Comparison of ENCODE assay signal across 10 cellular contexts in the genomic region with DNA sequence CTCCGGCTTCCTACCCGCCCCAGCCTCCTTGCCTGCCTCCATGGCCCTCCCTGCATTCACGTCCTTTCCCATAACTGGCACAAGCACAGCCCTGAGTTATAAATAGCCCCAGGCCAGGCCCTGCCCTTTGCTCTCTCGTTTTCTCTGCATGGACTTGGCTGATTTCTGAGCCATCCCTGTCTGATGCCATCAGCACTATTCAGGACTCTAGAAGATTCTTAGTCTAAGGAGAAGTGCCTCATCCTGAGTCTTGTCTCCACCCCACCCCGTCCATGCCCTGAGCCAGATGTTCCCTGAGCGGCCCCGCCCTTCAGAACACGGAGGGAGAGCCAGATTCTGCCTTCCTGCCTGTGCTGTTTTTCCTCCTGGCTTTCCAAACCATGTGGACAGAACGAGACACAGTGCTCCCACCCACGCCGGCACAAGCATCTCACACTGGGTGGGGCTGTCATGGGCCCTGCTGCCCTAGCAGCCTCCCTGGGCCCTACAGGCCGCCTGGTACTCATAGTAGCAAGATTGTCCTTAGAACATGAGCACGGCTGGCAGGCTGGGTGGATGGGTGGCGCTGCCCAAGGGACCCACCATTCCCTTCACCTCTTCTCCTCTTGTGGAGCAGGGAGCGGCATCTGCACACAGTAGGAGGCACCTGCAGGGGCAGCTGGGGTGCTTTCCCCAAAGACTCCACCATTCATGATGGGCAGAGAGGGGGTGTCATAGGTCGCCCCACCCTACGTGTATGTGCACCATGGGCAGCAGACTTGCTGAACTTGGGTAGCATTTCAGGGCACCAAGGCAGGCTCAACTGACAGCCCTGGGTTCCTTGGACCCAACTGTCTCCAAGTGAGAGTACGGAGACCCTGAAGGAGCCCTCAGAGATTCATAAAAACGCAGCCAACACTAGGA.
DNase-seq lines count a peak whose midpoint lies in the region; ATAC-seq and TF ChIP-seq lines count a peak whose summit lies in the region.
"Had no signal": no experiment of that assay in that cellular context is flagged by ENCODE, and none has a peak within 500 bp of the region (broad histone marks: within the 10 kb centered on the region; RNA-seq: fewer than 3 reads in every experiment).

No MANE protein-coding gene starts in this region.

- H3K36me3 ChIP-seq in Peyer's patch (peaks cover 0 to 31% (median 0%) of the 10 kb centered on the region in 3 donors), right lobe of liver (peaks cover 0 to 27% (median 8%) of the 10 kb centered on the region in 4 donors), subcutaneous abdominal adipose tissue (ENCODE audit: control insufficient read depth in 5 of 5, insufficient read depth in 5 of 5, low read length in 5 of 5) (peaks cover 0 to 43% (median 34%) of the 10 kb centered on the region in 5 donors)

- 19% methylated on average over 12 of the region's 19 CpGs for WGBS in right lobe of liver (ENCODE audit: insufficient coverage, low coverage, low lambda C conversion rate, missing lambda C conversion rate)

- H3K4me3 ChIP-seq in Peyer's patch (no peak overlapping the region), dorsolateral prefrontal cortex (no peak overlapping the region), right lobe of liver (no peak overlapping the region), subcutaneous abdominal adipose tissue (ENCODE audit: low read depth in 1 of 5, low read length in 5 of 5) (peak overlapping the region in 2 of 5 donors; percentile 1 to 17)

- intact Hi-C loops in dorsolateral prefrontal cortex (cut with DNase I) (no loop called here), right lobe of liver (cut with DNase I) (no loop called here)

- no peaks in the 10 kb centered on the region for H3K27me3 ChIP-seq in Peyer's patch
- no peaks in the 10 kb centered on the region for H3K27me3 ChIP-seq in dorsolateral prefrontal cortex
- no peaks in the 10 kb centered on the region for H3K27me3 ChIP-seq in right lobe of liver
- no peaks in the 10 kb centered on the region for H3K27me3 ChIP-seq in subcutaneous abdominal adipose tissue (ENCODE audit: control insufficient read depth in 5 of 5, insufficient read depth in 4 of 5, low read length in 5 of 5)

- peak overlapping the region; percentile 6 to 63 (median 56) for H3K9ac ChIP-seq in subcutaneous abdominal adipose tissue (ENCODE audit: low read length in 5 of 5)

- H3K4me1 ChIP-seq in Peyer's patch (peaks cover 0 to 20% (median 4%) of the 10 kb centered on the region in 4 donors), right lobe of liver (peaks cover 0 to 32% (median 14%) of the 10 kb centered on the region in 4 donors), subcutaneous abdominal adipose tissue (ENCODE audit: control insufficient read depth in 5 of 5, insufficient read depth in 5 of 5, low read length in 5 of 5) (peaks cover 8 to 36% (median 31%) of the 10 kb centered on the region in 5 donors)

- H3K27ac ChIP-seq in Peyer's patch (peak overlapping the region in 3 of 4 donors; percentile 19 to 86 (median 75)), dorsolateral prefrontal cortex (peak overlapping the region in 39 of 59 donors; percentile 0 to 80 (median 43)), right lobe of liver (peak overlapping the region; percentile 66 to 96 (median 96)), subcutaneous abdominal adipose tissue (ENCODE audit: low read depth, low read length) (peak overlapping the region; percentile 88)

- peak in 1 of 2 donors; percentile 30 for TF ChIP-seq POLR2A in Peyer's patch (IDR thresholded peaks at IDR 0.05)
- TF ChIP-seq POLR2A in right lobe of liver (IDR thresholded peaks at IDR 0.05) = no peak

- ATAC-seq in right lobe of liver = peak; percentile 86 to 94 (median 90)
- ATAC-seq: Panc1 had no signal

- DNase-seq in Peyer's patch = peak in 2 of 3 donors; percentile 72 to 75
- DNase-seq in dorsolateral prefrontal cortex = peak in 2 of 10 donors; percentile 45 to 60
- peak; percentile 66 to 84 (median 83) for DNase-seq in right lobe of liver
- no peak for DNase-seq in dermis blood vessel endothelial cell
- DNase-seq in MV-4-11 (lab: John Stamatoyannopoulos, UW) = no peak
- no peak for DNase-seq in activated gamma-delta T cell treated with Interleukin-2 at 50 U/mL for 16 hours
- no peak for DNase-seq in islet precursor cell
- DNase-seq: stimulated activated CD4-positive, alpha-beta T cell treated with anti-CD3 and anti-CD28 coated beads, Interleukin-12 subunit alpha, Interleukin-12 subunit beta, amount 100 ng/mL, for 4 hours had no signal

- TF ChIP-seq CTCF in Peyer's patch (IDR thresholded peaks at IDR 0.05) (no peak), dorsolateral prefrontal cortex (IDR thresholded peaks at IDR 0.05 in 54 of 56, conservative IDR thresholded peaks at IDR 0.05 in 2 of 56; ENCODE audit: low read depth in 1 of 56, partially characterized antibody in 56 of 56) (no peak), right lobe of liver (IDR thresholded peaks at IDR 0.05) (no peak)

- no peaks in the 10 kb centered on the region for H3K9me3 ChIP-seq in Peyer's patch
- no peaks in the 10 kb centered on the region for H3K9me3 ChIP-seq in right lobe of liver
- no peaks in the 10 kb centered on the region for H3K9me3 ChIP-seq in subcutaneous abdominal adipose tissue (ENCODE audit: control insufficient read depth in 5 of 5, low read length in 5 of 5)

Comparison
In these comparisons a context has a peak if more than half of its experiments do, and no peak if none do; other contexts are left out.
1. DNase-seq: peak in Peyer's patch (2 of 3) and right lobe of liver (3 of 3); none in dermis blood vessel endothelial cell (single experiment), MV-4-11 (single experiment), activated gamma-delta T cell treated with Interleukin-2 at 50 U/mL for 16 hours (single experiment) and islet precursor cell (single experiment).
2. H3K27ac ChIP-seq: peak in every context shown above with its lines; median percentile 96 in right lobe of liver; 88 in subcutaneous abdominal adipose tissue; 75 in Peyer's patch; 43 in dorsolateral prefrontal cortex.